ENCODE assay signal across 12 cellular contexts in genomic region chr22:46104170-46104880, GRCh38. TPM values are rescaled to one million over a fixed set of nuclear protein-coding genes. Genes with fewer than 3 reads are reported as not detected.
DNase-seq lines count a peak whose midpoint lies in the region; ATAC-seq, FAIRE-seq and TF ChIP-seq lines count a peak whose summit lies in the region.
"Had no signal": no experiment of that assay in that cellular context is flagged by ENCODE, and none has a peak within 500 bp of the region (broad histone marks: within the 10 kb centered on the region; RNA-seq: fewer than 3 reads in every experiment).

No MANE protein-coding gene starts in this region.

- H3K4me3 Mint-ChIP-seq in progenitor cell of endocrine pancreas (ENCODE audit: low read depth) = no peak overlapping the region
- H3K4me3 Mint-ChIP-seq: T-helper 2 cell treated with Interferon-gamma antibody and Interleukin-4, amounts not matched to agents 5 μg/mL and 100 μg/mL, for 36 hours had no signal

- H3K27ac ChIP-seq in A549 (peak overlapping the region; percentile 93 to 98), pancreas (peak overlapping the region; percentile 89 to 94 (median 91))

- H3K9ac ChIP-seq in adipocyte (ENCODE audit: low read length) = peak overlapping the region; percentile 72

- no peak for DNase-seq in A549 (ENCODE audit: low read depth in 1 of 2, low spot score in 1 of 2)
- DNase-seq in adipocyte (ENCODE audit: low read depth) = no peak
- DNase-seq in Right ventricle myocardium superior = no peak
- DNase-seq in pancreas = peak; percentile 89 to 96 (median 90)
- DNase-seq in effector CD4-positive, alpha-beta T cell = no peak
- DNase-seq in occipital lobe (lab: John Stamatoyannopoulos, UW) = no peak
- no peak for DNase-seq in progenitor cell of endocrine pancreas (ENCODE audit: low spot score, unreplicated experiment)
- DNase-seq: activated CD8-positive, alpha-beta memory T cell treated with anti-CD3 and anti-CD28 coated beads, Interleukin-2, amount 50 U/mL, for 48 hours; NCI-H446 treated with DMSO at 0.1 percent for 48 hours had no signal

- no peaks in the 10 kb centered on the region for H3K9me3 Mint-ChIP-seq in progenitor cell of endocrine pancreas (ENCODE audit: low read depth)
- H3K9me3 Mint-ChIP-seq: T-helper 2 cell treated with Interferon-gamma antibody and Interleukin-4, amounts not matched to agents 5 μg/mL and 100 μg/mL, for 36 hours had no signal

- ATAC-seq in A549 = peak in 1 of 2 experiments; percentile 0; a peak in 2 of 6 replicates
- peak; percentile 36 for ATAC-seq in Right ventricle myocardium superior (ENCODE audit: poor library complexity)
- peak; percentile 51 to 66 (median 55) for ATAC-seq in pancreas
- no peak for ATAC-seq in HG03159 (IDR thresholded peaks at IDR 0.05; ENCODE audit: unreplicated experiment)

- peaks cover 81% of the 10 kb centered on the region for H3K36me3 ChIP-seq in adipocyte (ENCODE audit: control insufficient read depth, insufficient read depth, low read length, severe bottlenecking)
- peaks cover 0 to 41% (median 23%) of the 10 kb centered on the region in 3 donors for H3K36me3 ChIP-seq in pancreas

- no peak for FAIRE-seq in A549 (lab: Jason Lieb, UNC)
- no peak for FAIRE-seq in pancreas (lab: Jason Lieb, UNC)
- FAIRE-seq: GM19239 had no signal

- POLR2A ChIA-PET in A549 (lab: Yijun Ruan, JAX) = no interaction called here

- TF ChIP-seq POLR2A in A549 (IDR thresholded peaks at IDR 0.05; ENCODE audit: low read length) = no peak

- H3K4me1 Mint-ChIP-seq in progenitor cell of endocrine pancreas (ENCODE audit: low read depth) = peaks cover 3% of the 10 kb centered on the region

- no peaks in the 10 kb centered on the region for H3K36me3 Mint-ChIP-seq in progenitor cell of endocrine pancreas (ENCODE audit: insufficient read depth)

- CTCF ChIA-PET in A549 (lab: Yijun Ruan, JAX) = interaction anchor here (0.7 kb wide), 1 partner anchor 11 kb away, joined by 3 read pairs; no protein-coding TSS in a partner anchor

- no peak for TF ChIP-seq RAD21 in A549 (conservative IDR thresholded peaks at IDR 0.05 in 1 of 2, IDR thresholded peaks at IDR 0.05 in 1 of 2)

- no CpG with 5 or more reads among the region's 40 CpGs for WGBS in A549 (ENCODE audit: missing lambda C conversion rate)
- WGBS in pancreas, 2 donors = 19 to 23% methylated on average over 35 to 40 of the region's 40 CpGs

- intact Hi-C loops in Right ventricle myocardium superior (cut with DNase I) = no loop called here
- intact Hi-C loops in pancreas (cut with DNase I) = no loop called here

- H3K4me1 ChIP-seq in A549 = peaks cover 92% of the 10 kb centered on the region
- peaks cover 72% of the 10 kb centered on the region for H3K4me1 ChIP-seq in adipocyte (ENCODE audit: control insufficient read depth, insufficient read depth, low read length)
- peaks cover 63 to 80% (median 66%) of the 10 kb centered on the region in 3 donors for H3K4me1 ChIP-seq in pancreas

- H3K27me3 Mint-ChIP-seq in progenitor cell of endocrine pancreas = peaks cover 13% of the 10 kb centered on the region

- no peak overlapping the region for H3K27ac Mint-ChIP-seq in progenitor cell of endocrine pancreas
- H3K27ac Mint-ChIP-seq: T-helper 2 cell treated with Interferon-gamma antibody and Interleukin-4, amounts not matched to agents 5 μg/mL and 100 μg/mL, for 36 hours had no signal

- H3K9me3 ChIP-seq in A549 (no peaks in the 10 kb centered on the region), adipocyte (ENCODE audit: control insufficient read depth, low read length) (no peaks in the 10 kb centered on the region), pancreas (no peaks in the 10 kb centered on the region)

- TF ChIP-seq CTCF in A549 (IDR thresholded peaks at IDR 0.05) (no peak), pancreas (IDR thresholded peaks at IDR 0.05) (no peak), progenitor cell of endocrine pancreas (IDR thresholded peaks at IDR 0.05; ENCODE audit: unreplicated experiment) (no peak)

- H3K4me2 ChIP-seq in A549 = peak overlapping the region; percentile 81

- H3K4me3 ChIP-seq in A549 (no peak overlapping the region), adipocyte (ENCODE audit: low read length) (no peak overlapping the region), pancreas (peak overlapping the region in 1 of 4 donors; percentile 9)

- no peaks in the 10 kb centered on the region for H3K27me3 ChIP-seq in adipocyte (replicated peaks; ENCODE audit: control insufficient read depth, insufficient read depth, low read length)
- H3K27me3 ChIP-seq in pancreas = no peaks in the 10 kb centered on the region

- no peak for TF ChIP-seq EP300 in A549 (IDR thresholded peaks at IDR 0.05)

TF ChIP-seq in A549, 52 proteins besides CTCF, POLR2A, EP300 and RAD21:
- TF ChIP-seq KDM1A (IDR thresholded peaks at IDR 0.05; ENCODE audit: low read depth) = no peak
- no peak for TF ChIP-seq JUN (IDR thresholded peaks at IDR 0.05)

RNA-seq across cellular contexts. Expression of gene PPARA, which starts 46.0 kb away (rescaled TPM):
- 2.8 and 3.7 TPM in 2 replicates for polyA plus RNA-seq in A549 (2011; rRNA removed)
- polyA plus RNA-seq in A549 (2012; cell fraction: cytosol; rRNA removed) = 0.99 and 1.5 TPM in 2 replicates
- polyA plus RNA-seq in A549 (2012; cell fraction: nucleus; rRNA removed) = 0.36 and 0.67 TPM in 2 replicates
- 2.4 to 2.7 TPM (median 2.6 TPM) in 3 replicates for polyA plus RNA-seq in A549 (2017; fragmentation: RNase III; extraction: RNeasy Plus Mini Kit Qiagen cat#74134 plus additional on column Dnase treatment)
- 8.7 and 10.8 TPM in 2 replicates for polyA minus RNA-seq in A549 (2011; rRNA and poly(A)+ RNA removed)
- 66.1 TPM for total RNA-seq in Right ventricle myocardium superior
- total RNA-seq in pancreas = 10 to 100 TPM; 13.8 to 24.5 (median 16.2) TPM
- polyA plus RNA-seq in pancreas = 1 to 10 TPM; 4.1 to 6.1 TPM
- 3.3 TPM for total RNA-seq in occipital lobe
- total RNA-seq in progenitor cell of endocrine pancreas = 33.5 and 33.6 TPM in 2 replicates

Comparison
In these comparisons a context has a peak if more than half of its experiments do, and no peak if none do; other contexts are left out.
1. DNase-seq: peak in pancreas (6 of 6); none in A549 (0 of 2), adipocyte (single experiment), Right ventricle myocardium superior (single experiment), effector CD4-positive, alpha-beta T cell (single experiment), occipital lobe (single experiment) and progenitor cell of endocrine pancreas (single experiment).